ENCODE assay signal across 8 cellular contexts in the genomic region with DNA sequence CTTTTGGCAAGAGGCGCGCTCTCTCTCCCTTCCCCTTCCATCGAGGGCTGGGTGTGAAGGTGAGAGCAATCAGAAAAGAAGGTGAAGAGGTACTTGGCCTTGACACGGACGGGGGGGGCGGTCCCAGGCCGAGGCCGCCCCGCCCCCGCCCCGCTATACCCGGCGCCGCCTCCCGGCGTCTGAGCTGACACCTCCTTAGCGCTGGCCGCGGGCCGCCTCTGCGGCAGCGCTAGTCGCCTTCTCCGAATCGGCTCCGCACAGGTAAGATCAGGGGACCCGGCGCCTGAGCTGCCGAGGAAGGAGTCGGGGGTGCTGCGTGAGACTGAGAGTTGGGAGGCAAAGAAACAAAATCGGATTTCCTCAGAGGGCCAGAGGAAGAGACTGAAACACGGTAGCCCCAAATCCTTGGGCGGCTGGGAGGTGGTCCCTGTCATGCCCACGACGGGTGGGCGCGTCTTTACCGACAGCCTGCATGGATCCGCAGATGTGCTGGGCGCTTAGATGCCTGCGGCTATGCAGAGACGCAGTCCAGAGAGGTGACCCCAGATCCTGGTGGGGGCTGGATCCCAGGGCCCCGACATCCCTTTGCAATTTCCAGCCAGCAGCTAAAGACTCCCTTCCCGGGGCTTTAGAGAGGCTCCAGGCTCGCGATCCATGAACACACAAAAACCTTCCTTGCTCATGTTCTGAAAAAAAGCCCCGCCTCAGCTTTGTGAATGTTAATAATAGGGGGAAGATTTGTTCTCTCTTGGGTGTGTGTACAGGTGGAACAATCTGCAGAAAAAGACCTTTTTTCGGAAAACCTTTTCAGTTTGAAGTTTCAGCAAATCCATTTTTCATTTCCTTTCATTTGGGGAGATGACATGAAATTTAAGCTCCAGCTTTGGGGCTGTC. TPM values are rescaled to one million over a fixed set of nuclear protein-coding genes. Genes with fewer than 3 reads are reported as not detected.
DNase-seq lines count a peak whose midpoint lies in the region; ATAC-seq and TF ChIP-seq lines count a peak whose summit lies in the region.

A gene with protein sequence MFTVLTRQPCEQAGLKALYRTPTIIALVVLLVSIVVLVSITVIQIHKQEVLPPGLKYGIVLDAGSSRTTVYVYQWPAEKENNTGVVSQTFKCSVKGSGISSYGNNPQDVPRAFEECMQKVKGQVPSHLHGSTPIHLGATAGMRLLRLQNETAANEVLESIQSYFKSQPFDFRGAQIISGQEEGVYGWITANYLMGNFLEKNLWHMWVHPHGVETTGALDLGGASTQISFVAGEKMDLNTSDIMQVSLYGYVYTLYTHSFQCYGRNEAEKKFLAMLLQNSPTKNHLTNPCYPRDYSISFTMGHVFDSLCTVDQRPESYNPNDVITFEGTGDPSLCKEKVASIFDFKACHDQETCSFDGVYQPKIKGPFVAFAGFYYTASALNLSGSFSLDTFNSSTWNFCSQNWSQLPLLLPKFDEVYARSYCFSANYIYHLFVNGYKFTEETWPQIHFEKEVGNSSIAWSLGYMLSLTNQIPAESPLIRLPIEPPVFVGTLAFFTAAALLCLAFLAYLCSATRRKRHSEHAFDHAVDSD (plus strand): TSS at position 184 of the 894 bp plus-strand sequence. CDS start 874 bp downstream, outside the sequence.

- no peaks in the 10 kb centered on the region for H3K27me3 ChIP-seq in HAP-1 (ENCODE audit: low read depth)
- H3K27me3 ChIP-seq in duodenal mucosa (ENCODE audit: control insufficient read depth in 1 of 2, insufficient read depth in 2 of 2, low read length in 2 of 2), result peaks cover 3 to 17% of the 10 kb centered on the region in 2 donors
- H3K27me3 ChIP-seq in mesenchymal stem cell (ENCODE audit: control insufficient read depth in 1 of 2, insufficient read depth in 1 of 2, low read length in 2 of 2), result peaks cover 0 to 10% of the 10 kb centered on the region in 2 experiments

- H2BK5ac ChIP-seq in mesenchymal stem cell (ENCODE audit: low read depth, low read length, poor library complexity, severe bottlenecking), result no peak within 1 kb of the TSS

- H3K9ac ChIP-seq in duodenal mucosa (ENCODE audit: low read depth in 1 of 2, low read length in 2 of 2) (peak within 1 kb of the TSS in 1 of 2 donors; percentile 9), mesenchymal stem cell (ENCODE audit: low read length) (peak within 1 kb of the TSS; percentile 38)

- POLR2A ChIA-PET in activated CD4-positive, alpha-beta T cell treated with anti-CD3 and anti-CD28 coated beads, Interleukin-2, amount 10 ng/mL, durations not matched to agents 7 days and 5 days (lab: Charles Lee), result no interaction called here

- H3K4ac ChIP-seq in mesenchymal stem cell (ENCODE audit: low read depth in 1 of 2, low read length in 2 of 2), result no peak within 1 kb of the TSS

- peaks cover 13% of the 10 kb centered on the region for H3K4me1 Mint-ChIP-seq in activated CD4-positive, alpha-beta T cell treated with anti-CD3 and anti-CD28 coated beads, Interleukin-2, amount 10 ng/mL, durations not matched to agents 7 days and 5 days

- WGBS in mesenchymal stem cell, result 4% methylated on average over 42 of the region's 49 CpGs

- H3K4me2 ChIP-seq in mesenchymal stem cell (ENCODE audit: low read length, poor library complexity, severe bottlenecking), result peak within 1 kb of the TSS; percentile 79

- no peaks in the 10 kb centered on the region for H3K9me3 Mint-ChIP-seq in activated CD4-positive, alpha-beta T cell treated with anti-CD3 and anti-CD28 coated beads, Interleukin-2, amount 10 ng/mL, durations not matched to agents 7 days and 5 days

- TF ChIP-seq POLR2A in GM18505 (IDR thresholded peaks at IDR 0.05; ENCODE audit: borderline replicate concordance, extremely low read depth, insufficient read depth, insufficient read length), result no peak

- H3K4me1 ChIP-seq in HAP-1 (no peaks in the 10 kb centered on the region), duodenal mucosa (ENCODE audit: control insufficient read depth in 1 of 2, insufficient read depth in 2 of 2, low read length in 2 of 2) (peaks cover 4 to 7% of the 10 kb centered on the region in 2 donors), mesenchymal stem cell (ENCODE audit: control insufficient read depth, insufficient read depth, low read depth, low read length) (peaks cover 21% of the 10 kb centered on the region)

- peak within 1 kb of the TSS in 1 of 2 experiments; percentile 18 for H3K14ac ChIP-seq in mesenchymal stem cell (ENCODE audit: low read length in 2 of 2)

- H3K23ac ChIP-seq in mesenchymal stem cell (ENCODE audit: low read length in 2 of 2), result no peak within 1 kb of the TSS

- H3K4me3 ChIP-seq in HAP-1, result peak within 1 kb of the TSS; percentile 8; the same call in 1 of the 2 replicates
- H3K4me3 ChIP-seq in duodenal mucosa (ENCODE audit: low read depth in 1 of 2, low read length in 2 of 2), result peak within 1 kb of the TSS; percentile 64 to 71
- H3K4me3 ChIP-seq in mesenchymal stem cell (ENCODE audit: insufficient read depth in 1 of 2, low read depth in 1 of 2, low read length in 2 of 2), result peak within 1 kb of the TSS; percentile 65 to 71

- no peak within 1 kb of the TSS for H2BK12ac ChIP-seq in mesenchymal stem cell (ENCODE audit: low read length in 2 of 2)

- in situ Hi-C loops in HAP-1 (cut with MboI; ENCODE audit: low sequenced_read_pairs), result no loop called here

- no peak within 1 kb of the TSS for H3K27ac Mint-ChIP-seq in activated CD4-positive, alpha-beta T cell treated with anti-CD3 and anti-CD28 coated beads, Interleukin-2, amount 10 ng/mL, durations not matched to agents 7 days and 5 days

- ATAC-seq in GM18505 (IDR thresholded peaks at IDR 0.05; ENCODE audit: unreplicated experiment), result no peak
- no peak for ATAC-seq in GM21447 (IDR thresholded peaks at IDR 0.05; ENCODE audit: unreplicated experiment)
- no peak for ATAC-seq in HG02970 (IDR thresholded peaks at IDR 0.05; ENCODE audit: low FRiP score, unreplicated experiment)

- no peak within 1 kb of the TSS for H2BK120ac ChIP-seq in mesenchymal stem cell (ENCODE audit: low read depth, low read length)

- CTCF ChIA-PET in activated CD4-positive, alpha-beta T cell treated with anti-CD3 and anti-CD28 coated beads, Interleukin-2, amount 10 ng/mL, durations not matched to agents 7 days and 5 days (lab: Charles Lee), result no interaction called here

- H2BK15ac ChIP-seq in mesenchymal stem cell (ENCODE audit: low read depth, poor library complexity, severe bottlenecking), result no peak within 1 kb of the TSS

- H3K36me3 ChIP-seq in HAP-1 (replicated peaks) (no peaks in the 10 kb centered on the region), duodenal mucosa (ENCODE audit: control insufficient read depth in 1 of 2, insufficient read depth in 2 of 2, low read length in 2 of 2) (no peaks in the 10 kb centered on the region), mesenchymal stem cell (ENCODE audit: control insufficient read depth in 1 of 2, insufficient read depth in 2 of 2, low read depth in 1 of 2, low read length in 2 of 2) (peaks cover 0 to 2% of the 10 kb centered on the region in 2 experiments)

- H3K36me3 Mint-ChIP-seq in activated CD4-positive, alpha-beta T cell treated with anti-CD3 and anti-CD28 coated beads, Interleukin-2, amount 10 ng/mL, durations not matched to agents 7 days and 5 days (ENCODE audit: low read depth), result peaks cover 1% of the 10 kb centered on the region

- DNase-seq in HAP-1 (ENCODE audit: low spot score in 2 of 2) (peak in 1 of 2 experiments; percentile 40), mesenchymal stem cell (peak; percentile 29)
- peak; percentile 28 for DNase-seq in activated CD4-positive, alpha-beta T cell treated with anti-CD3 and anti-CD28 coated beads, Interleukin-2, amount 10 ng/mL, durations not matched to agents 7 days and 5 days
- peak; percentile 60 for DNase-seq in stimulated activated CD8-positive, alpha-beta memory T cell treated with anti-CD3 and anti-CD28 coated beads, Interleukin-4, amount 100 ng/mL, for 48 hours

- peaks cover 25% of the 10 kb centered on the region for H3K27me3 Mint-ChIP-seq in activated CD4-positive, alpha-beta T cell treated with anti-CD3 and anti-CD28 coated beads, Interleukin-2, amount 10 ng/mL, durations not matched to agents 7 days and 5 days

- no peak within 1 kb of the TSS for H4K91ac ChIP-seq in mesenchymal stem cell (ENCODE audit: low read length)

- peak within 1 kb of the TSS; percentile 7 for H2AFZ ChIP-seq in mesenchymal stem cell (ENCODE audit: low read depth, low read length)

- H4K8ac ChIP-seq in mesenchymal stem cell (ENCODE audit: low read length), result peak within 1 kb of the TSS; percentile 60

- H3K79me1 ChIP-seq in mesenchymal stem cell (replicated peaks; ENCODE audit: low read length, poor library complexity, severe bottlenecking), result no peaks in the 10 kb centered on the region

- no peaks in the 10 kb centered on the region for H3K9me3 ChIP-seq in HAP-1
- no peaks in the 10 kb centered on the region for H3K9me3 ChIP-seq in duodenal mucosa (ENCODE audit: control insufficient read depth in 1 of 2, low read length in 2 of 2)
- peaks cover 3% of the 10 kb centered on the region for H3K9me3 ChIP-seq in mesenchymal stem cell (ENCODE audit: control insufficient read depth, low read length)

- no peak within 1 kb of the TSS for H2AK5ac ChIP-seq in mesenchymal stem cell (ENCODE audit: low read length, severe bottlenecking)

- H3K27ac ChIP-seq in duodenal mucosa (ENCODE audit: low read depth, low read length) (no peak within 1 kb of the TSS), mesenchymal stem cell (ENCODE audit: low read length, poor library complexity, severe bottlenecking) (peak within 1 kb of the TSS; percentile 25)

- peak within 1 kb of the TSS in 1 of 2 experiments; percentile 11 for H3K18ac ChIP-seq in mesenchymal stem cell (ENCODE audit: low read depth in 1 of 2, low read length in 2 of 2)

- peak within 1 kb of the TSS; percentile 67 for H3K4me3 Mint-ChIP-seq in activated CD4-positive, alpha-beta T cell treated with anti-CD3 and anti-CD28 coated beads, Interleukin-2, amount 10 ng/mL, durations not matched to agents 7 days and 5 days

RNA-seq across cellular contexts. Expression of the gene that starts here (rescaled TPM):
- total RNA-seq in activated CD4-positive, alpha-beta T cell treated with anti-CD3 and anti-CD28 coated beads, Interleukin-2, amount 10 ng/mL, durations not matched to agents 7 days and 5 days, result not detected
- 5.4 TPM for polyA plus RNA-seq in mesenchymal stem cell (2013, experiment 1 of 2)
- 5.8 TPM for polyA plus RNA-seq in mesenchymal stem cell (2013, experiment 2 of 2)

Comparison
In these comparisons a context has a peak if more than half of its experiments do, and no peak if none do; other contexts are left out.
1. Peak in DNase-seq in activated CD4-positive, alpha-beta T cell treated with anti-CD3 and anti-CD28 coated beads, Interleukin-2, amount 10 ng/mL, durations not matched to agents 7 days and 5 days; RNA of the gene not detected or under 1 TPM.
2. H3K4me3 ChIP-seq: peak in every context shown above with its lines; median percentile 68 in mesenchymal stem cell; 68 in duodenal mucosa; 8 in HAP-1.